ENCODE assay signal across 19 cellular contexts in the genomic region with DNA sequence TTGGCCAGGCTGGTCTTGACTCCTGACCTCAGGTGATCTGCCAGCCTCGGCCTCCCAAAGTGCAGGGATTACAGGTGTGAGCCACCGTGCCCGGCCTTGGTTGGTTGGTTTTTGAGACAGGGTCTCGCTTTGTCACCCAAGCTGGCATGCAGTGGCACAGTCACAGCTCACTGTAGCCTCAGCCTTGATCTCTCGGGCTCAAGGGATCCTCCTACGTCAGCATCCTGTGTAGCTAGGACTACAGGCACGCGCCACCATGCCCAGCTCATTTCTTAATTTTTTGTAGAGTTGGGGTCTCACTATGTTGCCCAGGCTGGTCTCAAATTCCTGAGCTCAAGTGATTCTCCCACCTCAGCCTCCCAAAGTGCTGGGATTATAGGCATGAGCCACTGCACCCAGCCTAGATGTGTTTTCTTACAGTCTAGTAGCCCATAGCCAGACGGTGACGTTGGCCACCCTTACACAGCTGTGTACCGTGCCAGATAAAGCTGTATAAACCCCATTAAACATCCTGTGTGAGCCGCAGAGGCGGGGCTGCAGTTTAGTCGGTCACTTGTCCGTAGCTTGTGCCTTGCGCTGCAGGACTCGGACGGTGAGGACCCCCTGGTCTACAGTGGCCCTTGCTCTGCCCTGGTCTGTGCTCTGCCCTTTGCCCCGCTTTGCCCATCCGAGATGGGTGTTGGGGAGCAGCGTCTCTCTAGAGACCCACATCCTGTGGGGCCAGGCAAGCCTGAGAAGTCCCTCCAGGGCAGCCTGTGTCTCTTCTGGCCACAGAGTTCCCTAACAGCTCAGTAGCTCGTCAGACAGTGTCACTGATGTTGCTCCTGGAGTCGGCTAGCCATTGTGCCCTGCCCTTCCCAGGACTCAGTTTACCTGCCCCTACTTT.
"Had no signal": no experiment of that assay in that cellular context is flagged by ENCODE, and none has a peak within 500 bp of the region (broad histone marks: within the 10 kb centered on the region; RNA-seq: fewer than 3 reads in every experiment).

No MANE protein-coding gene starts in this region.

- H3K27me3 ChIP-seq: esophagus muscularis mucosa, upper lobe of left lung had no signal

- H3K27ac ChIP-seq: esophagus muscularis mucosa, left ventricle myocardium inferior, prostate gland, upper lobe of left lung had no signal

- H3K27me3 Mint-ChIP-seq: activated CD4-positive, alpha-beta memory T cell treated with anti-CD3 and anti-CD28 coated beads for 36 hours; activated CD4-positive, alpha-beta T cell treated with anti-CD3 and anti-CD28 coated beads for 36 hours; activated naive CD8-positive, alpha-beta T cell; stimulated activated naive CD8-positive, alpha-beta T cell treated with anti-CD3 and anti-CD28 coated beads, Interleukin-15, amount 100 ng/mL, for 72 hours had no signal

- H3K4me3 ChIP-seq: esophagus muscularis mucosa, left ventricle myocardium inferior, prostate gland, smooth muscle cell, upper lobe of left lung had no signal

- H3K9me3 ChIP-seq: esophagus muscularis mucosa, left ventricle myocardium inferior, prostate gland, upper lobe of left lung had no signal

- H3K4me1 ChIP-seq: esophagus muscularis mucosa, left ventricle myocardium inferior, prostate gland, upper lobe of left lung had no signal

- H3K4me2 ChIP-seq: smooth muscle cell had no signal

- H3K27ac Mint-ChIP-seq: activated CD4-positive, alpha-beta memory T cell treated with anti-CD3 and anti-CD28 coated beads for 36 hours; activated CD4-positive, alpha-beta T cell treated with anti-CD3 and anti-CD28 coated beads for 36 hours; activated naive CD8-positive, alpha-beta T cell; nephron had no signal

- H3K4me3 Mint-ChIP-seq: activated CD4-positive, alpha-beta memory T cell treated with anti-CD3 and anti-CD28 coated beads for 36 hours; activated CD4-positive, alpha-beta T cell treated with anti-CD3 and anti-CD28 coated beads for 36 hours; activated naive CD8-positive, alpha-beta T cell; nephron; stimulated activated naive CD8-positive, alpha-beta T cell treated with anti-CD3 and anti-CD28 coated beads, Interleukin-15, amount 100 ng/mL, for 72 hours had no signal

- FAIRE-seq: colon had no signal

- DNase-seq: activated CD4-positive, alpha-beta memory T cell treated with anti-CD3 and anti-CD28 coated beads for 36 hours; activated CD4-positive, alpha-beta T cell treated with anti-CD3 and anti-CD28 coated beads for 36 hours; activated effector memory CD4-positive, alpha-beta T cell treated with anti-CD3 and anti-CD28 coated beads, Interleukin-2, amount 50 U/mL, for 16 hours; activated T-cell treated with anti-CD3 and anti-CD28 coated beads, Interleukin-2, amount 50 U/mL, for 48 hours; amniotic stem cell; hypothalamus; left ventricle myocardium inferior; mesenchymal stem cell; right cardiac atrium; stimulated activated CD4-positive, alpha-beta T cell treated with anti-CD3 and anti-CD28 coated beads, Interleukin-4, amount 100 ng/mL, for 4 hours; stimulated activated CD8-positive, alpha-beta memory T cell treated with anti-CD3 and anti-CD28 coated beads, Interleukin-4, amount 100 ng/mL, for 48 hours; stimulated activated naive CD8-positive, alpha-beta T cell treated with anti-CD3 and anti-CD28 coated beads, Interleukin-15, amount 100 ng/mL, for 72 hours had no signal

- H3K36me3 Mint-ChIP-seq: activated naive CD8-positive, alpha-beta T cell had no signal

- H3K9me3 Mint-ChIP-seq: activated CD4-positive, alpha-beta memory T cell treated with anti-CD3 and anti-CD28 coated beads for 36 hours; nephron; stimulated activated naive CD8-positive, alpha-beta T cell treated with anti-CD3 and anti-CD28 coated beads, Interleukin-15, amount 100 ng/mL, for 72 hours had no signal

- H3K4me1 Mint-ChIP-seq: activated CD4-positive, alpha-beta T cell treated with anti-CD3 and anti-CD28 coated beads for 36 hours; nephron had no signal

- ATAC-seq: activated CD4-positive, alpha-beta T cell treated with anti-CD3 and anti-CD28 coated beads for 36 hours; right cardiac atrium; stimulated activated naive CD8-positive, alpha-beta T cell treated with anti-CD3 and anti-CD28 coated beads, Interleukin-15, amount 100 ng/mL, for 72 hours had no signal
